ENCODE assay signal across 34 cellular contexts in the genomic region with DNA sequence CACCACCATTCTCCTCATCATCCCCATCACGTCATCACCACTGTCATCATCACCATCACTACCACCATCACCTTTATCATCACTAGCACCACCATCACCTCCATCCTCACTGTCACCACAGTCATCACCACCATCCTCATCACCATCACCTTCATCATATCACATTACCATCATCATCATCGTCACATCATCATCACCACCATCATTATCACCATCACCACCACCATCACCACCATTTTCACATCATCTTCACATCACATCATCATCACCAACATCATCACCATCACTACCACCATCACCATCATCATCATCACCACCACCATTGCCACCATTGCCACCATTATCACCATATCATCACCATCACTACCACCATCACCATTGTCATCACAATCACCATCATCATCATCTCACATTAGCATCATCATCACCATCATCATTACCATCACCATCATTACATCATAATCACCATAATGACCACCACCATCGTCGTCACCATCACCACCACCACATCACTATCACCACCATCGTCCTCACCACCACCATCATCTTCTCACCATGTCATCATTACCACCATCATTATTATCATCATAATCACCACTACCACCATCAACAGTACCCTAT. TPM values are rescaled to one million over a fixed set of nuclear protein-coding genes. Genes with fewer than 3 reads are reported as not detected.
"Had no signal": no experiment of that assay in that cellular context is flagged by ENCODE, and none has a peak within 500 bp of the region (broad histone marks: within the 10 kb centered on the region; RNA-seq: fewer than 3 reads in every experiment).

No MANE protein-coding gene starts in this region.

- H3K36me3 ChIP-seq: adrenal gland, MG63, SJCRH30 had no signal

- H3K4me1 ChIP-seq: adrenal gland, SJCRH30 had no signal

- FAIRE-seq: bronchial epithelial cell had no signal

- H3K4me3 Mint-ChIP-seq: activated CD4-positive, alpha-beta T cell treated with anti-CD3 and anti-CD28 coated beads, Interleukin-2, amount 10 ng/mL, durations not matched to agents 24 days and 14 days; activated CD8-positive, alpha-beta T cell treated with anti-CD3 and anti-CD28 coated beads for 36 hours; activated T-cell treated with anti-CD3 and anti-CD28 coated beads, Interleukin-2, amount 50 U/mL, for 72 hours; activated T-helper 17 cell treated with anti-CD3 and anti-CD28 coated beads, Interleukin-2, amount 50 U/mL, for 72 hours had no signal

- DNase-seq: activated CD4-positive, alpha-beta T cell treated with anti-CD3 and anti-CD28 coated beads, Interleukin-2, amount 10 ng/mL, durations not matched to agents 24 days and 14 days; activated CD4-positive, alpha-beta T cell treated with anti-CD3 and anti-CD28 coated beads, Interleukin-2, amount 50 U/mL, for 4 hours; activated CD8-positive, alpha-beta T cell treated with anti-CD3 and anti-CD28 coated beads for 36 hours; activated effector memory CD4-positive, alpha-beta T cell treated with anti-CD3 and anti-CD28 coated beads, Interleukin-2, amount 50 U/mL, for 16 hours; activated naive CD4-positive, alpha-beta T cell treated with Interleukin-2 at 50 U/mL for 16 hours; activated T-cell treated with anti-CD3 and anti-CD28 coated beads, Interleukin-2, amount 50 U/mL, for 1 hour; activated T-cell treated with anti-CD3 and anti-CD28 coated beads, Interleukin-2, amount 50 U/mL, for 72 hours; adrenal gland; anterior cingulate cortex; caudate nucleus; Karpas-422; MG63; NCI-H1048; NCI-H1105 treated with DMSO at 0.1 percent for 48 hours; NCI-H1436; NCI-H1694; NCI-H1930; NCI-H2081 treated with DMSO at 0.1 percent for 48 hours; NCI-H345; NCI-H524 treated with DMSO at 0.1 percent for 48 hours; SHP77; SJCRH30; T1000 had no signal

- H3K36me3 Mint-ChIP-seq: brain had no signal

- H3K4me3 ChIP-seq: adrenal gland, MG63, SJCRH30, SK-N-MC had no signal

- H3K27ac Mint-ChIP-seq: activated CD4-positive, alpha-beta T cell treated with anti-CD3 and anti-CD28 coated beads, Interleukin-2, amount 10 ng/mL, durations not matched to agents 24 days and 14 days; activated CD8-positive, alpha-beta T cell treated with anti-CD3 and anti-CD28 coated beads for 36 hours; activated naive CD4-positive, alpha-beta T cell treated with anti-CD3 and anti-CD28 coated beads, Interleukin-2, amount 50 U/mL, for 72 hours; activated T-cell treated with anti-CD3 and anti-CD28 coated beads, Interleukin-2, amount 50 U/mL, for 72 hours; activated T-helper 17 cell treated with anti-CD3 and anti-CD28 coated beads, Interleukin-2, amount 50 U/mL, for 72 hours had no signal

- ATAC-seq: activated CD8-positive, alpha-beta T cell treated with anti-CD3 and anti-CD28 coated beads for 36 hours; activated naive CD4-positive, alpha-beta T cell treated with anti-CD3 and anti-CD28 coated beads, Interleukin-2, amount 50 U/mL, for 72 hours; activated T-cell treated with anti-CD3 and anti-CD28 coated beads, Interleukin-2, amount 50 U/mL, for 72 hours; activated T-helper 17 cell treated with anti-CD3 and anti-CD28 coated beads, Interleukin-2, amount 50 U/mL, for 72 hours; Panc1 had no signal

- H3K27me3 ChIP-seq: MG63, SJCRH30 had no signal

- H3K4me1 Mint-ChIP-seq: activated CD4-positive, alpha-beta T cell treated with anti-CD3 and anti-CD28 coated beads, Interleukin-2, amount 10 ng/mL, durations not matched to agents 24 days and 14 days; brain had no signal

- H3K27ac ChIP-seq: adrenal gland, SJCRH30, SK-N-MC had no signal

- H3K9me3 ChIP-seq: adrenal gland, MG63, SJCRH30 had no signal

- H3K27me3 Mint-ChIP-seq: activated CD4-positive, alpha-beta T cell treated with anti-CD3 and anti-CD28 coated beads, Interleukin-2, amount 10 ng/mL, durations not matched to agents 24 days and 14 days had no signal

RNA-seq across cellular contexts. Expression of gene NKX1-1, which starts 46.3 kb away (rescaled TPM):
- total RNA-seq: activated CD4-positive, alpha-beta T cell treated with anti-CD3 and anti-CD28 coated beads, Interleukin-2, amount 10 ng/mL, durations not matched to agents 24 days and 14 days; activated CD8-positive, alpha-beta memory T cell treated with anti-CD3 and anti-CD28 coated beads for 36 hours; activated CD8-positive, alpha-beta T cell treated with anti-CD3 and anti-CD28 coated beads for 36 hours; activated naive CD4-positive, alpha-beta T cell treated with anti-CD3 and anti-CD28 coated beads, Interleukin-2, amount 50 U/mL, for 72 hours; activated T-cell treated with anti-CD3 and anti-CD28 coated beads, Interleukin-2, amount 50 U/mL, for 72 hours; activated T-helper 17 cell treated with anti-CD3 and anti-CD28 coated beads, Interleukin-2, amount 50 U/mL, for 72 hours; adrenal gland; bronchial epithelial cell; NCI-H460; RPMI7951; SJCRH30; T-helper 1 cell treated with Interleukin-12 subunit alpha and Interleukin-12 subunit beta and Interleukin-4 antibody, amounts not matched to agents 30 ng/mL and 1 ng/mL, for 36 hours; T-helper 2 cell treated with Interferon-gamma antibody and Interleukin-4, amounts not matched to agents 100 ng/mL and 5 ng/mL, for 36 hours had no signal
- polyA plus RNA-seq: adrenal gland had no signal
